In genomic region chr12:132180648-132181546, GRCh38 we compare ENCODE assay signal across 1 cellular context.
TF ChIP-seq lines count a peak whose summit lies in the region.

No MANE protein-coding gene starts in this region.

TF ChIP-seq in HEK293, 187 proteins besides CTCF, POLR2A, EP300 and RAD21 (continued from another document):
- TF ChIP-seq PRDM2 (tag by site-specific recombination; IDR thresholded peaks at IDR 0.05; ENCODE audit: borderline replicate concordance) (no peak), ZNF350 (tag by site-specific recombination; IDR thresholded peaks at IDR 0.05) (no peak), ZNF239 (tag by site-specific recombination; IDR thresholded peaks at IDR 0.05) (0 out of 2 replicates have a peak, but pooled peaks have one; percentile 23), TCF7L2 (IDR thresholded peaks at IDR 0.05; ENCODE audit: borderline replicate concordance, low read depth, low read length) (no peak), ZFP69B (tag by site-specific recombination; IDR thresholded peaks at IDR 0.05) (no peak), ZNF768 (tag by site-specific recombination; IDR thresholded peaks at IDR 0.05) (no peak; the same call in 1 of the 2 replicates), KLF10 (tag by site-specific recombination; IDR thresholded peaks at IDR 0.05) (no peak), ZBTB48 (tag by site-specific recombination; IDR thresholded peaks at IDR 0.05) (no peak), ZNF148 (tag by site-specific recombination; IDR thresholded peaks at IDR 0.05; ENCODE audit: borderline replicate concordance) (0 out of 2 replicates have a peak, but pooled peaks have one; percentile 24), ZNF112 (tag by site-specific recombination; IDR thresholded peaks at IDR 0.05) (no peak), IKZF3 (tag by site-specific recombination; IDR thresholded peaks at IDR 0.05) (no peak), HOXA7 (CRISPR knock-in tag; IDR thresholded peaks at IDR 0.05; ENCODE audit: borderline replicate concordance) (no peak), ZNF211 (tag by site-specific recombination; IDR thresholded peaks at IDR 0.05; ENCODE audit: low read depth) (no peak), ZBTB20 (tag by site-specific recombination; IDR thresholded peaks at IDR 0.05) (no peak; the same call in 1 of the 2 replicates), ZNF10 (tag by site-specific recombination; IDR thresholded peaks at IDR 0.05) (no peak), ZNF600 (tag by site-specific recombination; IDR thresholded peaks at IDR 0.05) (no peak), ZNF280C (tag by site-specific recombination; IDR thresholded peaks at IDR 0.05) (no peak), RBAK (tag by site-specific recombination; IDR thresholded peaks at IDR 0.05) (no peak), GLI4 (tag by site-specific recombination; IDR thresholded peaks at IDR 0.05) (no peak), ZNF174 (tag by site-specific recombination; IDR thresholded peaks at IDR 0.05) (no peak), ZNF16 (tag by site-specific recombination; IDR thresholded peaks at IDR 0.05; ENCODE audit: low read depth) (no peak), ZNF785 (tag by site-specific recombination; IDR thresholded peaks at IDR 0.05) (peak; percentile 61), ZNF184 (tag by site-specific recombination; IDR thresholded peaks at IDR 0.05) (no peak), ZNF169 (tag by site-specific recombination; IDR thresholded peaks at IDR 0.05) (no peak), SETDB1 (IDR thresholded peaks at IDR 0.05; ENCODE audit: insufficient read length, low read length) (no peak), GLIS2 (tag by site-specific recombination; IDR thresholded peaks at IDR 0.05) (no peak), ZNF23 (tag by site-specific recombination; IDR thresholded peaks at IDR 0.05; ENCODE audit: borderline replicate concordance) (no peak), ZFP37 (tag by site-specific recombination; IDR thresholded peaks at IDR 0.05) (no peak), ZNF658 (tag by site-specific recombination; IDR thresholded peaks at IDR 0.05) (no peak), KLF16 (tag by site-specific recombination; IDR thresholded peaks at IDR 0.05) (no peak), KLF7 (tag by site-specific recombination; IDR thresholded peaks at IDR 0.05; ENCODE audit: borderline replicate concordance) (no peak), ZBTB1 (tag by site-specific recombination; IDR thresholded peaks at IDR 0.05) (no peak), ZNF707 (tag by site-specific recombination; IDR thresholded peaks at IDR 0.05) (no peak), OVOL3 (tag by site-specific recombination; IDR thresholded peaks at IDR 0.05) (no peak), ZNF610 (tag by site-specific recombination; IDR thresholded peaks at IDR 0.05; ENCODE audit: borderline replicate concordance) (no peak), ZNF133 (tag by site-specific recombination; IDR thresholded peaks at IDR 0.05) (0 out of 2 replicates have a peak, but pooled peaks have one; percentile 13), ZNF2 (tag by site-specific recombination; IDR thresholded peaks at IDR 0.05) (no peak), SP3 (tag by site-specific recombination; IDR thresholded peaks at IDR 0.05) (no peak), ZNF366 (tag by site-specific recombination; conservative IDR thresholded peaks at IDR 0.05) (no peak), ZNF175 (tag by site-specific recombination; IDR thresholded peaks at IDR 0.05) (no peak), SALL2 (tag by site-specific recombination; IDR thresholded peaks at IDR 0.05; ENCODE audit: borderline replicate concordance) (no peak), ZSCAN4 (tag by site-specific recombination; IDR thresholded peaks at IDR 0.05) (peak; percentile 45)
- TF ChIP-seq, protein P1, sequence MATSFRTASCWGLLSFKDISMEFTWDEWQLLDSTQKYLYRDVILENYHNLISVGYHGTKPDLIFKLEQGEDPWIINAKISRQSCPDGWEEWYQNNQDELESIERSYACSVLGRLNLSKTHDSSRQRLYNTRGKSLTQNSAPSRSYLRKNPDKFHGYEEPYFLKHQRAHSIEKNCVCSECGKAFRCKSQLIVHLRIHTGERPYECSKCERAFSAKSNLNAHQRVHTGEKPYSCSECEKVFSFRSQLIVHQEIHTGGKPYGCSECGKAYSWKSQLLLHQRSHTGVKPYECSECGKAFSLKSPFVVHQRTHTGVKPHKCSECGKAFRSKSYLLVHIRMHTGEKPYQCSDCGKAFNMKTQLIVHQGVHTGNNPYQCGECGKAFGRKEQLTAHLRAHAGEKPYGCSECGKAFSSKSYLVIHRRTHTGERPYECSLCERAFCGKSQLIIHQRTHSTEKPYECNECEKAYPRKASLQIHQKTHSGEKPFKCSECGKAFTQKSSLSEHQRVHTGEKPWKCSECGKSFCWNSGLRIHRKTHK (tag by site-specific recombination; IDR thresholded peaks at IDR 0.05), result no peak
- TF ChIP-seq, protein P2, sequence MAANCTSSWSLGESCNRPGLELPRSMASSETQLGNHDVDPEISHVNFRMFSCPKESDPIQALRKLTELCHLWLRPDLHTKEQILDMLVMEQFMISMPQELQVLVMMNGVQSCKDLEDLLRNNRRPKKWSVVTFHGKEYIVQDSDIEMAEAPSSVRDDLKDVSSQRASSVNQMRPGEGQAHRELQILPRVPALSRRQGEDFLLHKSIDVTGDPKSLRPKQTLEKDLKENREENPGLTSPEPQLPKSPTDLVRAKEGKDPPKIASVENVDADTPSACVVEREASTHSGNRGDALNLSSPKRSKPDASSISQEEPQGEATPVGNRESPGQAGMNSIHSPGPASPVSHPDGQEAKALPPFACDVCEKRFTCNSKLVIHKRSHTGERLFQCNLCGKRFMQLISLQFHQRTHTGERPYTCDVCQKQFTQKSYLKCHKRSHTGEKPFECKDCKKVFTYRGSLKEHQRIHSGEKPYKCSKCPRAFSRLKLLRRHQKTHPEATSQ (tag by site-specific recombination; IDR thresholded peaks at IDR 0.05), result 0 out of 2 replicates have a peak, but pooled peaks have one; percentile 14
- TF ChIP-seq, protein P3, sequence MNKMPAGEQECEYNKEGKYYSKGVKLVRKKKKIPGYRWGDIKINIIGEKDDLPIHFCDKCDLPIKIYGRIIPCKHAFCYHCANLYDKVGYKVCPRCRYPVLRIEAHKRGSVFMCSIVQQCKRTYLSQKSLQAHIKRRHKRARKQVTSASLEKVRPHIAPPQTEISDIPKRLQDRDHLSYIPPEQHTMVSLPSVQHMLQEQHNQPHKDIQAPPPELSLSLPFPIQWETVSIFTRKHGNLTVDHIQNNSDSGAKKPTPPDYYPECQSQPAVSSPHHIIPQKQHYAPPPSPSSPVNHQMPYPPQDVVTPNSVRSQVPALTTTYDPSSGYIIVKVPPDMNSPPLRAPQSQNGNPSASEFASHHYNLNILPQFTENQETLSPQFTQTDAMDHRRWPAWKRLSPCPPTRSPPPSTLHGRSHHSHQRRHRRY (tag by site-specific recombination; IDR thresholded peaks at IDR 0.05), result no peak
- TF ChIP-seq, protein P4, sequence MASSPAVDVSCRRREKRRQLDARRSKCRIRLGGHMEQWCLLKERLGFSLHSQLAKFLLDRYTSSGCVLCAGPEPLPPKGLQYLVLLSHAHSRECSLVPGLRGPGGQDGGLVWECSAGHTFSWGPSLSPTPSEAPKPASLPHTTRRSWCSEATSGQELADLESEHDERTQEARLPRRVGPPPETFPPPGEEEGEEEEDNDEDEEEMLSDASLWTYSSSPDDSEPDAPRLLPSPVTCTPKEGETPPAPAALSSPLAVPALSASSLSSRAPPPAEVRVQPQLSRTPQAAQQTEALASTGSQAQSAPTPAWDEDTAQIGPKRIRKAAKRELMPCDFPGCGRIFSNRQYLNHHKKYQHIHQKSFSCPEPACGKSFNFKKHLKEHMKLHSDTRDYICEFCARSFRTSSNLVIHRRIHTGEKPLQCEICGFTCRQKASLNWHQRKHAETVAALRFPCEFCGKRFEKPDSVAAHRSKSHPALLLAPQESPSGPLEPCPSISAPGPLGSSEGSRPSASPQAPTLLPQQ (tag by site-specific recombination; IDR thresholded peaks at IDR 0.05), result no peak
